In the genomic region with DNA sequence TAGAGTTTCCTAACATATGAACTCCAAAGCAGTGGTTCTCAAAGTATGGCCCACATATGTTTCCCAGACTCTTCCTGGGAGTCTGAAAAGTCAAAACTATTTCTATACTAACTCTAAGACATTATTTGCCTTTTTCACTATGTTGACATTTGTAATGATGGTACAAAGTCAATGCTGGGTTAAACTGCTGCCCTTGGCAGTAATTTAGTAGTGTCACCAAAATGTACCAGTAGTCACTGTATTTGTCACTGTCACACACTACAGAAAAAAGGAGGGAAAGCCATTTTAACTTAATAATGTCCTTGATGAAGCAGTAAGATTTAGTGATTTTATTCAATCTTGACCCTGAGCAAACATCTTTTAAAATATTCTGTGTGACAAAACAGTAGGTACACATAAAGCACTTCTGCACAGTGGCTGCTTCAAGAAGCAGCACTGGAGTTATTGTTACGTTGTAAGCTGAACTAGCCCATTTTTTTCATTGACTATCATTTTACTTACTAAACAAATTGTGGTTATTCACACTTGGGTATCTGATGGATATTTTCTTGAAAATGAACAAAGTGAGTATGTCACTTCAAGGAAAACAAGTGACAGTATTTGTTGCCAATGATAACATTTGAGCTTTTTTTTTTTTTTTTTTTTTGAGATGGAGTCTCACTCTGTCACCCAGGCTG, we compare ENCODE assay signal across 16 cellular contexts.
A peak's percentile ranks its signal among the peaks of the same experiment; 100 is the strongest.
DNase-seq lines count a peak whose midpoint lies in the region; ATAC-seq and TF ChIP-seq lines count a peak whose summit lies in the region.
"Had no signal": no experiment of that assay in that cellular context is flagged by ENCODE, and none has a peak within 500 bp of the region (broad histone marks: within the 10 kb centered on the region; RNA-seq: fewer than 3 reads in every experiment).

No MANE protein-coding gene starts in this region.

- H3K4me3 Mint-ChIP-seq in immature natural killer cell (peak overlapping the region in 4 of 5 donors; percentile 33 to 72 (median 45)), nephron progenitor cell (no peak overlapping the region)
- H3K4me3 Mint-ChIP-seq: CD4-positive, alpha-beta T cell; GM23338 had no signal

- 86% methylated on average over 1 of the region's 1 CpG for whole genome bisulfite sequencing in liver

- no peak overlapping the region for H3K9ac ChIP-seq in liver (ENCODE audit: low read depth in 1 of 2, low read length in 2 of 2)

- ATAC-seq in GM21786 (IDR thresholded peaks at IDR 0.05; ENCODE audit: unreplicated experiment), result no peak
- ATAC-seq: GM23338, HCT116 had no signal

- peak in 1 of 3 donors; percentile 23 for DNase-seq in immature natural killer cell
- no peak for DNase-seq in nephron progenitor cell
- DNase-seq in foreskin fibroblast, result no peak
- no peak for DNase-seq in NCI-H1092 treated with DMSO at 0.1 percent for 48 hours (lab: John Stamatoyannopoulos, UW)
- DNase-seq in 8988T, result no peak
- DNase-seq: ACHN; AML-193; Caco-2; CD4-positive, alpha-beta T cell; H7 had no signal

- POLR2A ChIA-PET in HEK293 (lab: Yijun Ruan, JAX), result interaction anchor here (1.2 kb wide), 1 partner anchor 23 kb away, joined by 3 read pairs; no protein-coding TSS in a partner anchor

- peaks cover 68 to 95% of the 10 kb centered on the region in 2 donors for H3K4me1 Mint-ChIP-seq in immature natural killer cell
- no peaks in the 10 kb centered on the region for H3K4me1 Mint-ChIP-seq in nephron progenitor cell

- no peak overlapping the region for H3K27ac ChIP-seq in HEK293 (ENCODE audit: extremely low read depth, low read depth, low read length)
- no peak overlapping the region for H3K27ac ChIP-seq in liver (ENCODE audit: low read depth in 1 of 2, low read length in 2 of 2)
- H3K27ac ChIP-seq: C4-2B had no signal

- peaks cover 0 to 4% (median 2%) of the 10 kb centered on the region in 3 donors for H3K27me3 Mint-ChIP-seq in immature natural killer cell (ENCODE audit: low read depth in 3 of 3)
- H3K27me3 Mint-ChIP-seq in nephron progenitor cell (ENCODE audit: low read depth, poor library complexity), result no peaks in the 10 kb centered on the region
- H3K27me3 Mint-ChIP-seq: CD4-positive, alpha-beta T cell had no signal

- H3K36me3 ChIP-seq in HEK293 (ENCODE audit: control insufficient read depth in 2 of 2, insufficient read depth in 1 of 2, low read length in 2 of 2) (no peaks in the 10 kb centered on the region), liver (ENCODE audit: control insufficient read depth in 4 of 4, insufficient read depth in 3 of 4, low read depth in 1 of 4, low read length in 3 of 4) (peaks cover 0 to 2% (median 0%) of the 10 kb centered on the region in 4 donors)

- H3K4me1 ChIP-seq in HEK293 (ENCODE audit: control insufficient read depth, insufficient read depth, low read length), result no peaks in the 10 kb centered on the region
- peaks cover 0 to 26% (median 24%) of the 10 kb centered on the region in 4 donors for H3K4me1 ChIP-seq in liver (ENCODE audit: control insufficient read depth in 4 of 4, insufficient read depth in 4 of 4, low read length in 3 of 4)

- CTCF ChIA-PET in HEK293 (lab: Yijun Ruan, JAX), result interaction anchor here (0.5 to 0.9 kb wide), 4 partner anchors 20 to 117 kb away, joined by 3 read pairs; no protein-coding TSS in a partner anchor

- TF ChIP-seq CTCF in HEK293 (tag by site-specific recombination; IDR thresholded peaks at IDR 0.05) (no peak), liver (IDR thresholded peaks at IDR 0.05; ENCODE audit: low read depth, low read length, missing input control) (no peak), nephron progenitor cell (IDR thresholded peaks at IDR 0.05) (no peak), foreskin fibroblast (IDR thresholded peaks at IDR 0.05; ENCODE audit: low read depth, low read length) (no peak)

- no peaks in the 10 kb centered on the region for H3K27me3 ChIP-seq in liver (ENCODE audit: control insufficient read depth in 4 of 4, insufficient read depth in 4 of 4, low read length in 3 of 4)

- peak overlapping the region; percentile 74 to 92 (median 82) for H3K27ac Mint-ChIP-seq in immature natural killer cell
- peak overlapping the region; percentile 77 for H3K27ac Mint-ChIP-seq in nephron progenitor cell
- H3K27ac Mint-ChIP-seq: CD4-positive, alpha-beta T cell; GM23338 had no signal

- H3K36me3 Mint-ChIP-seq in immature natural killer cell (peaks cover 0 to 7% (median 6%) of the 10 kb centered on the region in 3 donors), nephron progenitor cell (ENCODE audit: low read depth) (peaks cover 37% of the 10 kb centered on the region)

- no peak overlapping the region for H3K4me3 ChIP-seq in HEK293 (ENCODE audit: low read depth, low read length)
- H3K4me3 ChIP-seq in liver (ENCODE audit: low read depth in 1 of 3, low read length in 3 of 3), result no peak overlapping the region
- no peak overlapping the region for H3K4me3 ChIP-seq in foreskin fibroblast (ENCODE audit: low read depth in 1 of 2, low read length in 2 of 2)
- H3K4me3 ChIP-seq: GM23338 had no signal

- no peak for TF ChIP-seq RAD21 in liver (IDR thresholded peaks at IDR 0.05)

- H3K9me3 Mint-ChIP-seq in immature natural killer cell (no peaks in the 10 kb centered on the region), nephron progenitor cell (no peaks in the 10 kb centered on the region)
- H3K9me3 Mint-ChIP-seq: CD4-positive, alpha-beta T cell; GM23338 had no signal

- H3K9me3 ChIP-seq in HEK293 (ENCODE audit: control insufficient read depth, insufficient read depth, low read depth, low read length), result no peaks in the 10 kb centered on the region
- no peaks in the 10 kb centered on the region for H3K9me3 ChIP-seq in liver (ENCODE audit: control insufficient read depth in 4 of 4, low read length in 3 of 4)
- H3K9me3 ChIP-seq: Caco-2 had no signal

TF ChIP-seq in HEK293, 187 proteins besides CTCF, POLR2A, EP300 and RAD21 (continues in another document):
- TF ChIP-seq ZNF664 (tag by site-specific recombination; IDR thresholded peaks at IDR 0.05) (no peak), ZNF629 (tag by site-specific recombination; IDR thresholded peaks at IDR 0.05) (no peak), ZNF544 (tag by site-specific recombination; IDR thresholded peaks at IDR 0.05) (no peak), OVOL3 (tag by site-specific recombination; IDR thresholded peaks at IDR 0.05) (no peak), ZBTB10 (tag by site-specific recombination; IDR thresholded peaks at IDR 0.05) (no peak)

TF ChIP-seq in liver, 16 proteins besides CTCF, POLR2A, EP300 and RAD21:
- no peak for TF ChIP-seq RXRA (IDR thresholded peaks at IDR 0.05)
- TF ChIP-seq GABPA (IDR thresholded peaks at IDR 0.05 in 1 of 2, conservative IDR thresholded peaks at IDR 0.05 in 1 of 2), result no peak
- TF ChIP-seq REST (IDR thresholded peaks at IDR 0.05), result no peak
- TF ChIP-seq HNF4G (IDR thresholded peaks at IDR 0.05), result peak; percentile 16
- no peak for TF ChIP-seq TAF1 (conservative IDR thresholded peaks at IDR 0.05)
- TF ChIP-seq ATF3 (IDR thresholded peaks at IDR 0.05), result no peak
- TF ChIP-seq SP1 (IDR thresholded peaks at IDR 0.05), result no peak
- no peak for TF ChIP-seq YY1 (IDR thresholded peaks at IDR 0.05)
- no peak for TF ChIP-seq FOXA1 (IDR thresholded peaks at IDR 0.05)
- TF ChIP-seq JUND (IDR thresholded peaks at IDR 0.05), result no peak
- no peak for TF ChIP-seq FOXA2 (IDR thresholded peaks at IDR 0.05)
- TF ChIP-seq, protein P1, sequence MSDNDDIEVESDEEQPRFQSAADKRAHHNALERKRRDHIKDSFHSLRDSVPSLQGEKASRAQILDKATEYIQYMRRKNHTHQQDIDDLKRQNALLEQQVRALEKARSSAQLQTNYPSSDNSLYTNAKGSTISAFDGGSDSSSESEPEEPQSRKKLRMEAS (IDR thresholded peaks at IDR 0.05), result no peak
- peak; percentile 46 to 66 for TF ChIP-seq HNF4A (conservative IDR thresholded peaks at IDR 0.05)
TF ChIP-seq in liver: peak in this region for 2.
